11 cellular contexts compared by ENCODE assay signal in the genomic region with DNA sequence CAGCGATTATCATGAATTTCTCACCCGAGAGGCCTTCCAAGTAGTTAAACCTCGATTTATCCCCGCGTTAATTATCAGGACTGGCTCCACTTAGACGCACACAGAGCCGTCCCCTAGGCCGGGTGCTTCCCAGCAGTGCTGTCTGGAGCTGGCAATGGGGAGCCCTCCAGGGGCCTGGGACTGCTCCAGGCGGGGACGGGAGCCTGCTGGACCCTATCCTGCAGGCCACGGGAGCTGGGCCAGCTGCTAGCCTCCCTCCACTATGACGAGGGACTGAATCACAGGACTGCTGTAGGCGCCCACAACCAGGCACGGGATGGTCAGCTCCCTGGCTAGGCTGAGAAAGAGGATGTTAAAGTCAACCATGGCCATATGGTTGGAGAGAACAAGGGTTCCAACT.
A peak's percentile ranks its signal among the peaks of the same experiment; 100 is the strongest.
DNase-seq lines count a peak whose midpoint lies in the region; TF ChIP-seq lines count a peak whose summit lies in the region.
"Had no signal": no experiment of that assay in that cellular context is flagged by ENCODE, and none has a peak within 500 bp of the region (broad histone marks: within the 10 kb centered on the region; RNA-seq: fewer than 3 reads in every experiment).

No MANE protein-coding gene starts in this region.

- DNase-seq in A172 (ENCODE audit: low spot score): peak; percentile 44
- peak; percentile 58 for DNase-seq in HS-5 (ENCODE audit: low read depth)
- DNase-seq in choroid plexus epithelial cell (ENCODE audit: low read depth): peak; percentile 34
- DNase-seq in midbrain (lab: John Stamatoyannopoulos, UW): peak; percentile 63
- DNase-seq in ecto neural progenitor cell (ENCODE audit: low spot score): no peak
- no peak for DNase-seq in NCI-H2171 treated with DMSO at 0.1 percent for 48 hours (lab: John Stamatoyannopoulos, UW)
- DNase-seq in DMS53 treated with DMSO at 0.1 percent for 48 hours (lab: John Stamatoyannopoulos, UW; ENCODE audit: unreplicated experiment): no peak
- DNase-seq in NCI-H526 (lab: John Stamatoyannopoulos, UW): no peak
- DNase-seq: activated naive CD4-positive, alpha-beta T cell treated with anti-CD3 and anti-CD28 coated beads, Interleukin-2, amount 50 U/mL, for 16 hours; NCI-H1930 had no signal

- no peak for TF ChIP-seq CTCF in choroid plexus epithelial cell (conservative IDR thresholded peaks at IDR 0.05; ENCODE audit: low read depth, low read length)

- no peak overlapping the region for H3K4me3 ChIP-seq in choroid plexus epithelial cell (ENCODE audit: low read depth, low read length)
- H3K4me3 ChIP-seq: A549 had no signal

Comparison
In these comparisons a context has a peak if more than half of its experiments do, and no peak if none do; other contexts are left out.
1. DNase-seq: peak in A172 (single experiment), HS-5 (single experiment), choroid plexus epithelial cell (single experiment) and midbrain (single experiment); none in ecto neural progenitor cell (single experiment), NCI-H2171 treated with DMSO at 0.1 percent for 48 hours (single experiment), DMS53 treated with DMSO at 0.1 percent for 48 hours (single experiment) and NCI-H526 (0 of 2).